In the genomic region with DNA sequence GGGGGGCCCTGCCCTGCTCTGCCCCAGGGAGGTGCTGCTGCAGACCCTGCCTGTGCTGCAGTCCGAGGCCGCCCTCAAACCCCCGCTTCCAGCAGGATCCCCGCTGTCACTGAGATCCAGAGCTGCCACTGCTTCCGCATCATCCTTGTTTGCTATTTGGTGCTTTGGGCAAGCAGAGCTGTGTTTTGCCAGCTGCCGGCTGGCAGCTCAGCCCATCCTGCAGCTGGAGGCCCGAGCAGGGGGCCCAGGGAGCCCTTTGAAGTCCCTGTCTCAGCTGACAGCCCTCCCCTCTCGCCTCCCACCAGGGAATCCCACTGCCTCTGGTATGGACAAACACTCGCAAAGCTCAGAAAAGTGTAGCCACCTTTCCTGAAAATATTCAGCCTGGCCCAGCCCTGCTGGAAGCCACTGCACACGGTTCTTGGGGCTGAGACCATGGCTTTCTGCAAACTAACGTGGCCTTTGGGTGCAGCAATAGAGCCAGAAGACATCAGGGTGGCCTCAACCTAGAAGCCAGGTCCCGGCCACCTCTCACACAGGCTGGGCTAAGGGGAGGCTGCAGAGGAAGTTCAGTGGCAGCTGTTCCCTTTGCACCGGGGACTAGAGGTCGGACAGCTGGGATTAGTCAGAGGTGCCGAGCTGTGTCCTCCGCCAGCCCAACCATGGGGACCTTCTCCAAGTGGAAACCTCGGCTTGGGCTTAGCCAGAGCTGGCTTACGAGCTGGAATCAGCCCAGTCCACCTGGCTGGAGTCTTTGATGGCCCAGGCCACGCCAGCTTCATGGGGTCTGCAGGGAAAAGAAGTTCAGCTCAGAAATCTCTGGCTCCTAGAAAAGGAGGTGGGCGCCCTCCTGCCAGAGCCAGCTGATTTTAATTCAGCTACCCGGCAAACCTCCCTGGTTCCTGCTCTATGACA, we compare ENCODE assay signal across 10 cellular contexts.
DNase-seq lines count a peak whose midpoint lies in the region; TF ChIP-seq lines count a peak whose summit lies in the region.
"Had no signal": no experiment of that assay in that cellular context is flagged by ENCODE, and none has a peak within 500 bp of the region (broad histone marks: within the 10 kb centered on the region; RNA-seq: fewer than 3 reads in every experiment).

No MANE protein-coding gene starts in this region.

- H3F3A ChIP-seq in smooth muscle cell (ENCODE audit: low read depth), result peaks cover 18% of the 10 kb centered on the region

- H3K27ac ChIP-seq in BLaER1 treated with 17β-estradiol and CSF1 and Interleukin-3, amounts not matched to agents 10 nM and 100 nM, result peak overlapping the region in 9 of 11 experiments; percentile 14 to 87 (median 68); a peak in 17 of 22 replicates
- H3K27ac ChIP-seq in smooth muscle cell (ENCODE audit: low read depth), result no peak overlapping the region

- peaks cover 40 to 82% (median 75%) of the 10 kb centered on the region in 10 experiments for H3K4me1 ChIP-seq in BLaER1 treated with 17β-estradiol and CSF1 and Interleukin-3, amounts not matched to agents 10 nM and 100 nM
- H3K4me1 ChIP-seq in smooth muscle cell (ENCODE audit: low read depth), result peaks cover 16% of the 10 kb centered on the region

- peaks cover 0 to 45% (median 0%) of the 10 kb centered on the region in 11 experiments; a peak in 7 of 22 replicates for H3K27me3 ChIP-seq in BLaER1 treated with 17β-estradiol and CSF1 and Interleukin-3, amounts not matched to agents 10 nM and 100 nM
- no peaks in the 10 kb centered on the region for H3K27me3 ChIP-seq in smooth muscle cell (ENCODE audit: low read depth)

- no peak overlapping the region for H2AFZ ChIP-seq in smooth muscle cell (ENCODE audit: low read depth)

- H3K79me2 ChIP-seq in smooth muscle cell (ENCODE audit: low read depth), result no peaks in the 10 kb centered on the region

- no peak overlapping the region; a peak in 1 of 20 replicates for H3K4me3 ChIP-seq in BLaER1 treated with 17β-estradiol and CSF1 and Interleukin-3, amounts not matched to agents 10 nM and 100 nM
- H3K4me3 ChIP-seq in choroid plexus epithelial cell (ENCODE audit: low read depth, low read length) (no peak overlapping the region), smooth muscle cell (no peak overlapping the region)

- no peaks in the 10 kb centered on the region for H3K36me3 ChIP-seq in BLaER1 treated with 17β-estradiol and CSF1 and Interleukin-3, amounts not matched to agents 10 nM and 100 nM
- H3K36me3 ChIP-seq in smooth muscle cell (ENCODE audit: low read depth), result no peaks in the 10 kb centered on the region

- peak overlapping the region; percentile 52 to 98 (median 89) for H3K4me2 ChIP-seq in BLaER1 treated with 17β-estradiol and CSF1 and Interleukin-3, amounts not matched to agents 10 nM and 100 nM
- H3K4me2 ChIP-seq in smooth muscle cell, result no peak overlapping the region

- DNase-seq in NCI-H1694 (lab: John Stamatoyannopoulos, UW) (peak; percentile 42), choroid plexus epithelial cell (ENCODE audit: low read depth) (peak; percentile 21), myocyte (ENCODE audit: low read depth) (peak; percentile 95), activated gamma-delta T cell treated with Interleukin-2 at 50 U/mL for 16 hours (no peak), smooth muscle cell (lab: John Stamatoyannopoulos, UW; ENCODE audit: unreplicated experiment) (no peak), NCI-H1436 treated with DMSO at 0.1 percent for 48 hours (lab: John Stamatoyannopoulos, UW) (no peak), pons (ENCODE audit: low spot score) (no peak)
- DNase-seq: activated CD4-positive, CD25-positive, alpha-beta regulatory T cell treated with anti-CD3 and anti-CD28 coated beads, Interleukin-2, amount 50 U/mL, for 72 hours; NCI-H1048 had no signal

- TF ChIP-seq CTCF in choroid plexus epithelial cell (conservative IDR thresholded peaks at IDR 0.05; ENCODE audit: low read depth, low read length), result no peak
- no peak for TF ChIP-seq CTCF in smooth muscle cell (IDR thresholded peaks at IDR 0.05; ENCODE audit: borderline replicate concordance, insufficient read depth, poor library complexity, severe bottlenecking)

- peaks cover 4 to 19% (median 7%) of the 10 kb centered on the region in 11 experiments; a peak in 17 of 22 replicates for H3K9me3 ChIP-seq in BLaER1 treated with 17β-estradiol and CSF1 and Interleukin-3, amounts not matched to agents 10 nM and 100 nM (replicated peaks in 1 of 11)
- H3K9me3 ChIP-seq in smooth muscle cell (replicated peaks; ENCODE audit: low read depth), result no peaks in the 10 kb centered on the region

- H4K20me1 ChIP-seq in BLaER1 treated with 17β-estradiol and CSF1 and Interleukin-3, amounts not matched to agents 10 nM and 100 nM, result peaks cover 0 to 18% (median 0%) of the 10 kb centered on the region in 11 experiments; a peak in 3 of 22 replicates
- no peaks in the 10 kb centered on the region for H4K20me1 ChIP-seq in smooth muscle cell (ENCODE audit: low read depth)

- H3K9ac ChIP-seq in BLaER1 treated with 17β-estradiol and CSF1 and Interleukin-3, amounts not matched to agents 10 nM and 100 nM, result peak overlapping the region in 8 of 11 experiments; percentile 18 to 72 (median 56); a peak in 16 of 22 replicates
- H3K9ac ChIP-seq in smooth muscle cell (ENCODE audit: low read depth), result no peak overlapping the region

- WGBS in smooth muscle cell (ENCODE audit: low lambda C conversion rate), result 61% methylated on average over 21 of the region's 21 CpGs

Comparison
In these comparisons a context has a peak if more than half of its experiments do, and no peak if none do; other contexts are left out.
1. DNase-seq: peak in NCI-H1694 (single experiment), choroid plexus epithelial cell (single experiment) and myocyte (single experiment); none in activated gamma-delta T cell treated with Interleukin-2 at 50 U/mL for 16 hours (single experiment), smooth muscle cell (single experiment), NCI-H1436 treated with DMSO at 0.1 percent for 48 hours (single experiment) and pons (single experiment).